ENCODE assay signal across 1 cellular context in the genomic region with DNA sequence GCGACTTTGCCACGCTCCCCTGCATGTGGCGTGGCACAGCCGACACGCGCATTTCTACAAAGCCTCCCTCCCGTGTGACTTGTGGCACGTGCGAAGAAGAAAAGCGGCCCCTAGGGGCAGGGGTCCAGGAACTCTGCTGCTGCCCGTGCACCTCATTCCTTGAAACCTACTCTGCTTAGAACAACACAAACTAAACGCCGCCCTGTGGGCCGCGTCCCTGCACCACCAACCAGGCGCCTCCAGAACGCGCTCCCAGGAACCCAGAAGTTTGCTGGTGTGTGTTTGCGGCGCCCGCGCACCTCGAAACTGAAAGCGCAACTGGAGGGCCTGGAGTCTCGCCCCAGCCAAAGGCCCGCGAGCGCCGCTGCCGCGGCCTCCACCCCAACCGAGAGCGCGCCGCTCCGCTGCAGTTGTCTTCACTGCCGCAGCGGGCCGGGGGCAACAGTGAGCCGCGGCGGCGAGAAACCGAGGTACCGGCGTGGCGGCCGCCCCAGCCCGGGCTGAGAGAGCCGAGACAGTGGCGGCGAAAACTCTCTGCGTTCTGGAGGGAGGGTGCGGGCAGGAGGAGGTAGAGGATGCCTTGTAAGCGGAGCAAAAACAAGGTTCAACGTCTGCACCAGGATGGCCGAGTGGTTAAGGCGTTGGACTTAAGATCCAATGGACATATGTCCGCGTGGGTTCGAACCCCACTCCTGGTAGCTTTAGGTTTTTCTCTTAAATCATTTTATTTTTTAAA.
TF ChIP-seq lines count a peak whose summit lies in the region.

No MANE protein-coding gene starts in this region.

TF ChIP-seq in K562, 482 proteins besides CTCF, POLR2A, EP300 and RAD21 (continued from another document and continues in another):
- TF ChIP-seq, protein P1, sequence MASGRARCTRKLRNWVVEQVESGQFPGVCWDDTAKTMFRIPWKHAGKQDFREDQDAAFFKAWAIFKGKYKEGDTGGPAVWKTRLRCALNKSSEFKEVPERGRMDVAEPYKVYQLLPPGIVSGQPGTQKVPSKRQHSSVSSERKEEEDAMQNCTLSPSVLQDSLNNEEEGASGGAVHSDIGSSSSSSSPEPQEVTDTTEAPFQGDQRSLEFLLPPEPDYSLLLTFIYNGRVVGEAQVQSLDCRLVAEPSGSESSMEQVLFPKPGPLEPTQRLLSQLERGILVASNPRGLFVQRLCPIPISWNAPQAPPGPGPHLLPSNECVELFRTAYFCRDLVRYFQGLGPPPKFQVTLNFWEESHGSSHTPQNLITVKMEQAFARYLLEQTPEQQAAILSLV (tag; IDR thresholded peaks at IDR 0.05) = no peak
- TF ChIP-seq ZNF764 (CRISPR knock-in tag; IDR thresholded peaks at IDR 0.05; ENCODE audit: low read depth) = peak; percentile 57; the same call in 1 of the 2 replicates
- TF ChIP-seq KAT7 (CRISPR knock-in tag; IDR thresholded peaks at IDR 0.05; ENCODE audit: borderline replicate concordance) = peak; percentile 71
- 0 out of 2 replicates have a peak, but pooled peaks have one; percentile 32 for TF ChIP-seq NR1H2 (CRISPR knock-in tag; IDR thresholded peaks at IDR 0.05)
- no peak; the same call in 1 of the 2 replicates for TF ChIP-seq ZNF41 (CRISPR knock-in tag; conservative IDR thresholded peaks at IDR 0.05)
- TF ChIP-seq RFX7 (CRISPR knock-in tag; IDR thresholded peaks at IDR 0.05) = no peak
- TF ChIP-seq, protein P2, sequence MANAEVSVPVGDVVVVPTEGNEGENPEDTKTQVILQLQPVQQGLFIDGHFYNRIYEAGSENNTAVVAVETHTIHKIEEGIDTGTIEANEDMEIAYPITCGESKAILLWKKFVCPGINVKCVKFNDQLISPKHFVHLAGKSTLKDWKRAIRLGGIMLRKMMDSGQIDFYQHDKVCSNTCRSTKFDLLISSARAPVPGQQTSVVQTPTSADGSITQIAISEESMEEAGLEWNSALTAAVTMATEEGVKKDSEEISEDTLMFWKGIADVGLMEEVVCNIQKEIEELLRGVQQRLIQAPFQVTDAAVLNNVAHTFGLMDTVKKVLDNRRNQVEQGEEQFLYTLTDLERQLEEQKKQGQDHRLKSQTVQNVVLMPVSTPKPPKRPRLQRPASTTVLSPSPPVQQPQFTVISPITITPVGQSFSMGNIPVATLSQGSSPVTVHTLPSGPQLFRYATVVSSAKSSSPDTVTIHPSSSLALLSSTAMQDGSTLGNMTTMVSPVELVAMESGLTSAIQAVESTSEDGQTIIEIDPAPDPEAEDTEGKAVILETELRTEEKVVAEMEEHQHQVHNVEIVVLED (CRISPR knock-in tag; IDR thresholded peaks at IDR 0.05) = peak; percentile 29; the same call in 1 of the 2 replicates
- TF ChIP-seq ETV5 (CRISPR knock-in tag; IDR thresholded peaks at IDR 0.05; ENCODE audit: low read depth) = peak; percentile 72
- TF ChIP-seq, protein P3, sequence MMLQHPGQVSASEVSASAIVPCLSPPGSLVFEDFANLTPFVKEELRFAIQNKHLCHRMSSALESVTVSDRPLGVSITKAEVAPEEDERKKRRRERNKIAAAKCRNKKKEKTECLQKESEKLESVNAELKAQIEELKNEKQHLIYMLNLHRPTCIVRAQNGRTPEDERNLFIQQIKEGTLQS (IDR thresholded peaks at IDR 0.05) = no peak
- TF ChIP-seq, protein P3 (CRISPR knock-in tag; conservative IDR thresholded peaks at IDR 0.05) = 0 out of 2 replicates have a peak, but pooled peaks have one; percentile 59
- TF ChIP-seq ETV6 (IDR thresholded peaks at IDR 0.05; ENCODE audit: borderline replicate concordance in 1 of 2, low read depth in 2 of 2, low read length in 1 of 2) = peak in 1 of 2 experiments; percentile 22; a peak in 1 of 4 replicates
- TF ChIP-seq ETV6 (CRISPR knock-in tag; IDR thresholded peaks at IDR 0.05; ENCODE audit: borderline replicate concordance) = peak; percentile 98
- TF ChIP-seq, protein P4, sequence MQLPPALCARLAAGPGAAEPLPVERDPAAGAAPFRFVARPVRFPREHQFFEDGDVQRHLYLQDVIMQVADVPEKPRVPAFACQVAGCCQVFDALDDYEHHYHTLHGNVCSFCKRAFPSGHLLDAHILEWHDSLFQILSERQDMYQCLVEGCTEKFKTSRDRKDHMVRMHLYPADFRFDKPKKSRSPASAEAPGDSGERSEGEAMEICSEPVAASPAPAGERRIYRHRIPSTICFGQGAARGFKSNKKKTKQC (CRISPR knock-in tag; IDR thresholded peaks at IDR 0.05) = peak; percentile 85
- TF ChIP-seq TCF7L2 (IDR thresholded peaks at IDR 0.05; ENCODE audit: low read depth, low read length) = no peak
- TF ChIP-seq NRF1 (conservative IDR thresholded peaks at IDR 0.05 in 1 of 2, IDR thresholded peaks at IDR 0.05 in 1 of 2) = peak; percentile 91 to 92
- peak; percentile 98 for TF ChIP-seq U2AF1 (optimal IDR thresholded peaks at IDR 0.05; ENCODE audit: low read depth, low read length)
- TF ChIP-seq RUNX1 (IDR thresholded peaks at IDR 0.05; ENCODE audit: low read depth) = no peak
- TF ChIP-seq NR4A1 (CRISPR knock-in tag; IDR thresholded peaks at IDR 0.05) = no peak
- peak; percentile 67; the same call in 1 of the 2 replicates for TF ChIP-seq NR4A1 (tag; IDR thresholded peaks at IDR 0.05)
- TF ChIP-seq POLR2AphosphoS5 (IDR thresholded peaks at IDR 0.05; ENCODE audit: control insufficient read depth, insufficient read depth, low read depth, low read length) = no peak
- peak; percentile 69; the same call in 1 of the 2 replicates for TF ChIP-seq NBN (IDR thresholded peaks at IDR 0.05; ENCODE audit: low read depth)
- no peak for TF ChIP-seq ZNF324 (CRISPR knock-in tag; IDR thresholded peaks at IDR 0.05)
- no peak; the same call in 1 of the 2 replicates for TF ChIP-seq TCF7 (IDR thresholded peaks at IDR 0.05; ENCODE audit: borderline replicate concordance)
- TF ChIP-seq EP400 (IDR thresholded peaks at IDR 0.05) = peak; percentile 87
- TF ChIP-seq MEIS2 (IDR thresholded peaks at IDR 0.05; ENCODE audit: partially characterized antibody) = no peak
- no peak for TF ChIP-seq FOXJ3 (CRISPR knock-in tag; IDR thresholded peaks at IDR 0.05)
- peak; percentile 70; the same call in 1 of the 2 replicates for TF ChIP-seq ATF7 (IDR thresholded peaks at IDR 0.05)
- no peak for TF ChIP-seq ZNF184 (CRISPR knock-in tag; IDR thresholded peaks at IDR 0.05)
- TF ChIP-seq, protein P5, sequence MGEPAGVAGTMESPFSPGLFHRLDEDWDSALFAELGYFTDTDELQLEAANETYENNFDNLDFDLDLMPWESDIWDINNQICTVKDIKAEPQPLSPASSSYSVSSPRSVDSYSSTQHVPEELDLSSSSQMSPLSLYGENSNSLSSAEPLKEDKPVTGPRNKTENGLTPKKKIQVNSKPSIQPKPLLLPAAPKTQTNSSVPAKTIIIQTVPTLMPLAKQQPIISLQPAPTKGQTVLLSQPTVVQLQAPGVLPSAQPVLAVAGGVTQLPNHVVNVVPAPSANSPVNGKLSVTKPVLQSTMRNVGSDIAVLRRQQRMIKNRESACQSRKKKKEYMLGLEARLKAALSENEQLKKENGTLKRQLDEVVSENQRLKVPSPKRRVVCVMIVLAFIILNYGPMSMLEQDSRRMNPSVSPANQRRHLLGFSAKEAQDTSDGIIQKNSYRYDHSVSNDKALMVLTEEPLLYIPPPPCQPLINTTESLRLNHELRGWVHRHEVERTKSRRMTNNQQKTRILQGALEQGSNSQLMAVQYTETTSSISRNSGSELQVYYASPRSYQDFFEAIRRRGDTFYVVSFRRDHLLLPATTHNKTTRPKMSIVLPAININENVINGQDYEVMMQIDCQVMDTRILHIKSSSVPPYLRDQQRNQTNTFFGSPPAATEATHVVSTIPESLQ (CRISPR knock-in tag; IDR thresholded peaks at IDR 0.05) = no peak; the same call in none of the 2 replicates
- TF ChIP-seq RBM25 (IDR thresholded peaks at IDR 0.05; ENCODE audit: low read depth, low read length, severe bottlenecking) = peak; percentile 68
- TF ChIP-seq TRIM28 (IDR thresholded peaks at IDR 0.05) = 0 out of 2 replicates have a peak, but pooled peaks have one; percentile 44
- peak; percentile 73 for TF ChIP-seq BRF1 (IDR thresholded peaks at IDR 0.05; ENCODE audit: borderline replicate concordance, extremely low read depth, insufficient read length)
- TF ChIP-seq, protein P6, sequence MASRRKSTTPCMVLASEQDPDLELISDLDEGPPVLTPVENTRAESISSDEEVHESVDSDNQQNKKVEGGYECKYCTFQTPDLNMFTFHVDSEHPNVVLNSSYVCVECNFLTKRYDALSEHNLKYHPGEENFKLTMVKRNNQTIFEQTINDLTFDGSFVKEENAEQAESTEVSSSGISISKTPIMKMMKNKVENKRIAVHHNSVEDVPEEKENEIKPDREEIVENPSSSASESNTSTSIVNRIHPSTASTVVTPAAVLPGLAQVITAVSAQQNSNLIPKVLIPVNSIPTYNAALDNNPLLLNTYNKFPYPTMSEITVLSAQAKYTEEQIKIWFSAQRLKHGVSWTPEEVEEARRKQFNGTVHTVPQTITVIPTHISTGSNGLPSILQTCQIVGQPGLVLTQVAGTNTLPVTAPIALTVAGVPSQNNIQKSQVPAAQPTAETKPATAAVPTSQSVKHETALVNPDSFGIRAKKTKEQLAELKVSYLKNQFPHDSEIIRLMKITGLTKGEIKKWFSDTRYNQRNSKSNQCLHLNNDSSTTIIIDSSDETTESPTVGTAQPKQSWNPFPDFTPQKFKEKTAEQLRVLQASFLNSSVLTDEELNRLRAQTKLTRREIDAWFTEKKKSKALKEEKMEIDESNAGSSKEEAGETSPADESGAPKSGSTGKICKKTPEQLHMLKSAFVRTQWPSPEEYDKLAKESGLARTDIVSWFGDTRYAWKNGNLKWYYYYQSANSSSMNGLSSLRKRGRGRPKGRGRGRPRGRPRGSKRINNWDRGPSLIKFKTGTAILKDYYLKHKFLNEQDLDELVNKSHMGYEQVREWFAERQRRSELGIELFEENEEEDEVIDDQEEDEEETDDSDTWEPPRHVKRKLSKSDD (conservative IDR thresholded peaks at IDR 0.05; ENCODE audit: low read length) = peak; percentile 70; the same call in 1 of the 2 replicates
- TF ChIP-seq ZNF589 (CRISPR knock-in tag; IDR thresholded peaks at IDR 0.05; ENCODE audit: low read depth) = 0 out of 2 replicates have a peak, but pooled peaks have one; percentile 30
- TF ChIP-seq ZNF253 (CRISPR knock-in tag; conservative IDR thresholded peaks at IDR 0.05) = no peak
- TF ChIP-seq ZEB2 (IDR thresholded peaks at IDR 0.05) = no peak
- TF ChIP-seq, protein P7, sequence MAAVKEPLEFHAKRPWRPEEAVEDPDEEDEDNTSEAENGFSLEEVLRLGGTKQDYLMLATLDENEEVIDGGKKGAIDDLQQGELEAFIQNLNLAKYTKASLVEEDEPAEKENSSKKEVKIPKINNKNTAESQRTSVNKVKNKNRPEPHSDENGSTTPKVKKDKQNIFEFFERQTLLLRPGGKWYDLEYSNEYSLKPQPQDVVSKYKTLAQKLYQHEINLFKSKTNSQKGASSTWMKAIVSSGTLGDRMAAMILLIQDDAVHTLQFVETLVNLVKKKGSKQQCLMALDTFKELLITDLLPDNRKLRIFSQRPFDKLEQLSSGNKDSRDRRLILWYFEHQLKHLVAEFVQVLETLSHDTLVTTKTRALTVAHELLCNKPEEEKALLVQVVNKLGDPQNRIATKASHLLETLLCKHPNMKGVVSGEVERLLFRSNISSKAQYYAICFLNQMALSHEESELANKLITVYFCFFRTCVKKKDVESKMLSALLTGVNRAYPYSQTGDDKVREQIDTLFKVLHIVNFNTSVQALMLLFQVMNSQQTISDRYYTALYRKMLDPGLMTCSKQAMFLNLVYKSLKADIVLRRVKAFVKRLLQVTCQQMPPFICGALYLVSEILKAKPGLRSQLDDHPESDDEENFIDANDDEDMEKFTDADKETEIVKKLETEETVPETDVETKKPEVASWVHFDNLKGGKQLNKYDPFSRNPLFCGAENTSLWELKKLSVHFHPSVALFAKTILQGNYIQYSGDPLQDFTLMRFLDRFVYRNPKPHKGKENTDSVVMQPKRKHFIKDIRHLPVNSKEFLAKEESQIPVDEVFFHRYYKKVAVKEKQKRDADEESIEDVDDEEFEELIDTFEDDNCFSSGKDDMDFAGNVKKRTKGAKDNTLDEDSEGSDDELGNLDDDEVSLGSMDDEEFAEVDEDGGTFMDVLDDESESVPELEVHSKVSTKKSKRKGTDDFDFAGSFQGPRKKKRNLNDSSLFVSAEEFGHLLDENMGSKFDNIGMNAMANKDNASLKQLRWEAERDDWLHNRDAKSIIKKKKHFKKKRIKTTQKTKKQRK (IDR thresholded peaks at IDR 0.05; ENCODE audit: borderline replicate concordance, low read depth, low read length) = no peak; the same call in 1 of the 2 replicates
- peak; percentile 78 for TF ChIP-seq TARDBP (IDR thresholded peaks at IDR 0.05)
- no peak for TF ChIP-seq ZNF583 (CRISPR knock-in tag; IDR thresholded peaks at IDR 0.05)
- TF ChIP-seq BRD9 (IDR thresholded peaks at IDR 0.05; ENCODE audit: low read depth, partially characterized antibody) = peak; percentile 97
- TF ChIP-seq PRPF4 (IDR thresholded peaks at IDR 0.05; ENCODE audit: insufficient read depth, low read depth, low read length, poor library complexity, severe bottlenecking) = peak; percentile 54
- no peak for TF ChIP-seq ZNF780A (CRISPR knock-in tag; IDR thresholded peaks at IDR 0.05)
- TF ChIP-seq SMAD4 (CRISPR knock-in tag; conservative IDR thresholded peaks at IDR 0.05) = peak; percentile 76; the same call in 1 of the 2 replicates
- TF ChIP-seq, protein P8, sequence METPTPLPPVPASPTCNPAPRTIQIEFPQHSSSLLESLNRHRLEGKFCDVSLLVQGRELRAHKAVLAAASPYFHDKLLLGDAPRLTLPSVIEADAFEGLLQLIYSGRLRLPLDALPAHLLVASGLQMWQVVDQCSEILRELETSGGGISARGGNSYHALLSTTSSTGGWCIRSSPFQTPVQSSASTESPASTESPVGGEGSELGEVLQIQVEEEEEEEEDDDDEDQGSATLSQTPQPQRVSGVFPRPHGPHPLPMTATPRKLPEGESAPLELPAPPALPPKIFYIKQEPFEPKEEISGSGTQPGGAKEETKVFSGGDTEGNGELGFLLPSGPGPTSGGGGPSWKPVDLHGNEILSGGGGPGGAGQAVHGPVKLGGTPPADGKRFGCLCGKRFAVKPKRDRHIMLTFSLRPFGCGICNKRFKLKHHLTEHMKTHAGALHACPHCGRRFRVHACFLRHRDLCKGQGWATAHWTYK (CRISPR knock-in tag; IDR thresholded peaks at IDR 0.05) = peak; percentile 67; the same call in 1 of the 2 replicates
- TF ChIP-seq ZFX (CRISPR knock-in tag; IDR thresholded peaks at IDR 0.05) = peak; percentile 99
